ENCODE assay signal across 9 cellular contexts in the genomic region with DNA sequence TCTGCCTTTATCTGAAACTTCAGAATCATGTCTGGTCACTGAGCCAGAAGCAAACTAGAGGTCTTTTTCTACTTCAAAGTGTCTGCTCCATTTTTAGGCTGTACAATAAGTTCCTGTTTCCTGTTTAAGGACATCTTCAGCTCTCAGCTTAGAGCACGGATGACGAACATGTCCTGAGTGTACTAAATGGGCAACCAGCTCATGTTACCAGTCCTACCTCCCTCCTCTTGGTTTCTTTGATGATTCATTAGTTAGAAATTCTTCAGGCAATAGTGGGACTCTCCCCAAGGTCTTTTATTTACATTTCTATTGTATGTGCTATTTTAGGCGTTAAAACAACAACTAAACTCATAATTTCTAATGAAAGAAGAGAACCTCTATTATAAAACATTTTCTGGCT.
A peak's percentile ranks its signal among the peaks of the same experiment; 100 is the strongest.
DNase-seq lines count a peak whose midpoint lies in the region; ATAC-seq and TF ChIP-seq lines count a peak whose summit lies in the region.
"Had no signal": no experiment of that assay in that cellular context is flagged by ENCODE, and none has a peak within 500 bp of the region (broad histone marks: within the 10 kb centered on the region; RNA-seq: fewer than 3 reads in every experiment).

No MANE protein-coding gene starts in this region.

- no peaks in the 10 kb centered on the region for H4K20me1 ChIP-seq in SU-DHL-6 (ENCODE audit: low read depth, low read length)

- H3K27me3 ChIP-seq in SU-DHL-6 (ENCODE audit: low read length), result no peaks in the 10 kb centered on the region

- no peak overlapping the region for H3K27ac ChIP-seq in SU-DHL-6 (ENCODE audit: low read depth, low read length)
- H3K27ac ChIP-seq: SK-N-MC had no signal

- ATAC-seq in HG02642 (IDR thresholded peaks at IDR 0.05; ENCODE audit: poor library complexity, unreplicated experiment) (no peak), GM19455 (IDR thresholded peaks at IDR 0.05; ENCODE audit: unreplicated experiment) (no peak)

- no peaks in the 10 kb centered on the region for H3F3A ChIP-seq in SU-DHL-6 (ENCODE audit: insufficient read depth)

- H3K79me2 ChIP-seq in SU-DHL-6 (ENCODE audit: insufficient read depth, low read length), result no peaks in the 10 kb centered on the region

- TF ChIP-seq CTCF in HFF-Myc (IDR thresholded peaks at IDR 0.05; ENCODE audit: low read depth, low read length, missing control alignments) (no peak), SU-DHL-6 (IDR thresholded peaks at IDR 0.05; ENCODE audit: insufficient read depth, low read length, poor library complexity, severe bottlenecking) (no peak)

- no peaks in the 10 kb centered on the region for H3K36me3 ChIP-seq in SU-DHL-6 (ENCODE audit: low read length)

- no peak overlapping the region for H3K9ac ChIP-seq in SU-DHL-6 (ENCODE audit: low read length)

- H3K4me3 ChIP-seq in HFF-Myc (replicated peaks; ENCODE audit: low read depth, low read length) (no peak overlapping the region), SU-DHL-6 (ENCODE audit: insufficient read depth, low read length, poor library complexity, severe bottlenecking) (no peak overlapping the region)
- H3K4me3 ChIP-seq: SK-N-MC had no signal

- peak; percentile 53 for DNase-seq in AG08396 (ENCODE audit: low spot score)
- peak; percentile 87 for DNase-seq in HFF-Myc (ENCODE audit: extremely low read depth, low read depth)
- DNase-seq in iPS-NIHi7 (ENCODE audit: extremely low spot score), result peak; percentile 35
- DNase-seq in cortex of kidney (lab: John Stamatoyannopoulos, UW), result no peak
- no peak for DNase-seq in activated CD4-positive, CD25-positive, alpha-beta regulatory T cell (lab: John Stamatoyannopoulos, UW)

- peak overlapping the region; percentile 47 for H3K4me2 ChIP-seq in SU-DHL-6 (ENCODE audit: low read depth, low read length, poor library complexity, severe bottlenecking)

- no peaks in the 10 kb centered on the region for H3K9me3 ChIP-seq in SU-DHL-6 (ENCODE audit: insufficient read depth, low read length)

- peak overlapping the region; percentile 48 for H2AFZ ChIP-seq in SU-DHL-6 (ENCODE audit: low read depth, low read length, severe bottlenecking)

- no peaks in the 10 kb centered on the region for H3K9me2 ChIP-seq in SU-DHL-6 (replicated peaks; ENCODE audit: insufficient read depth, low read length)

Comparison
In these comparisons a context has a peak if more than half of its experiments do, and no peak if none do; other contexts are left out.
1. DNase-seq: peak in AG08396 (single experiment), HFF-Myc (single experiment) and iPS-NIHi7 (single experiment); none in cortex of kidney (single experiment) and activated CD4-positive, CD25-positive, alpha-beta regulatory T cell (0 of 4).